ENCODE assay signal across 1 cellular context in the genomic region with DNA sequence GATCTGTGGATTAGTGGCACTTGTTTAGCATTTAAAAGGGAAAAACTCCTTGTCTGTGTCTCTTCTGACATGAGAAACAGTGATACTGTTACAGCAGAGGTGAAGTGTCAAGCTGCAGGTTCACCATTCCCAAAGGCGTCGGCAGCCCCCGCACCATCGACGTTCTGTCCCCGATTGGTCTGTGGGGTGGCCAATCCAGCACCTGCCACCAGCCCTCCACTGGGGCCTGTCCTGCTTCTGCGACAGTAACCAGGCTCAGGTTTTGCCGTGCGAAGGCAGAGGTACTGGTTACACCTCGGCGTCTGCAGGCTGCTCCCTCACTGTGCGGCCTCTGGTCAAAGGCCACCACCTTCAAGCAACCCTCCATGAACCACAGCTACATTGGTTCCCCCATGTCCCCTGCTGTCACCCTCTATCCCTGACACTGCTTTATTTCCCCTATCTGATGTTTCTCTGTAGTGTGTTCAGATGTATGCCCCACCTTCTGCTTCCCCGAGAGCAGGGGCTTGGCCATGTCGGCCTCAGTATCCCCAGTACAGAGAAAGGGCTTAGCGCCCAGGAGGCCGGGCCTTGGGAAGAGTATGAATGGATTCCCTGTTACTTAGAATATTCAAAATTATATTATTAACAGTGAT.
TF ChIP-seq lines count a peak whose summit lies in the region.

No MANE protein-coding gene starts in this region.

TF ChIP-seq in WTC11, 78 proteins besides CTCF, POLR2A, EP300 and RAD21 (continued from another document):
- TF ChIP-seq ZNF121 (CRISPR knock-in tag; IDR thresholded peaks at IDR 0.05) (no peak), KAT7 (CRISPR knock-in tag; IDR thresholded peaks at IDR 0.05; ENCODE audit: borderline replicate concordance) (no peak)
- TF ChIP-seq, protein P1, sequence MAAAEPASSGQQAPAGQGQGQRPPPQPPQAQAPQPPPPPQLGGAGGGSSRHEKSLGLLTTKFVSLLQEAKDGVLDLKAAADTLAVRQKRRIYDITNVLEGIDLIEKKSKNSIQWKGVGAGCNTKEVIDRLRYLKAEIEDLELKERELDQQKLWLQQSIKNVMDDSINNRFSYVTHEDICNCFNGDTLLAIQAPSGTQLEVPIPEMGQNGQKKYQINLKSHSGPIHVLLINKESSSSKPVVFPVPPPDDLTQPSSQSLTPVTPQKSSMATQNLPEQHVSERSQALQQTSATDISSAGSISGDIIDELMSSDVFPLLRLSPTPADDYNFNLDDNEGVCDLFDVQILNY (CRISPR knock-in tag; IDR thresholded peaks at IDR 0.05): no peak
